ENCODE assay signal across 1 cellular context in the genomic region with DNA sequence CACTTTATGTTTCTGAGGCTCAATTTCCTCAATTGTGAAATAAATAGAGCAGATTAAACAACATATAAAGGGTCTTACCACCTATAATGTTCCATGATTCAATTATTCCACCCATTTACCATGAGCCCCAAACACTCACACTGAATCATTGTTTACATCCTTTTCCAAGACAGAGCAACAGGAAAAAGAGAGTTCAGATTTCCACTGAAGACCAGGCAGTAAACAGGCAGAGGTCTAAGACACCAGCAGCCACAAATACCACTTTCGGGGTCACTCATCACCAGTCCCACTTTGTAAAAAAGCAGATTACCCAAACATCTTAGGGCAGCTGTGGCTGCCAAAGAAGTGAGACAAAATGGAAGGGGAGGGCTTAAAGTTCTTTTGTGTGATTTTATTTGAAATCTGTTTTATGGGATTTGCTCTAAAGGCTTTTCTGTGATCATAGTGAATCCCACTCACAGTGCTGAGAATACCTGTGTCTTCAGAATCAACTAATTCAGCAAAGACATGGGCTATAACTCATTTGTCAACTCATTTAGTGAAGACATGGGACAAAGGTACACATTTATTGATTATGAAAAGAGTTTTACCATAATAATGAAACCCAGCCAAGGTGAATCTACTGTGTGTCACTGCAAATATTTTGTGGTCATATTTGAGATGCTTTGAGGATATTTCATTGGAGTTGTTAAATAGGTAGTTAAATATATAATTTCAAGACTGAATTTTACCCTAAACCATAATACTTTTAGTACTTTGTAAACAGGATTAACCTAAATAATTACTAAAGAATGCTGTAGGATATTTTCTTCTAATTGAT.
TF ChIP-seq lines count a peak whose summit lies in the region.

No MANE protein-coding gene starts in this region.

TF ChIP-seq in endothelial cell of umbilical vein, 7 proteins besides CTCF, POLR2A, EP300 and RAD21:
- peak; percentile 62 for TF ChIP-seq FOS (IDR thresholded peaks at IDR 0.05; ENCODE audit: borderline replicate concordance, insufficient read depth, low read length)
- no peak for TF ChIP-seq POLR2AphosphoS5 (IDR thresholded peaks at IDR 0.05; ENCODE audit: insufficient read depth, low read depth, low read length)
